In genomic region chr5:34701442-34701841, GRCh38 we compare ENCODE assay signal across 9 cellular contexts. TPM values are rescaled to one million over a fixed set of nuclear protein-coding genes. Genes with fewer than 3 reads are reported as not detected.
DNase-seq lines count a peak whose midpoint lies in the region; ATAC-seq, FAIRE-seq and TF ChIP-seq lines count a peak whose summit lies in the region.
"Not testable (repeated sequence)": the region's sequence is repeated elsewhere in the genome, so short reads cannot be mapped to it uniquely, and the experiment has no call there.
"Had no signal": no experiment of that assay in that cellular context is flagged by ENCODE, and none has a peak within 500 bp of the region (broad histone marks: within the 10 kb centered on the region; RNA-seq: fewer than 3 reads in every experiment).

No MANE protein-coding gene starts in this region.

- TF ChIP-seq POLR2A in K562 (conservative IDR thresholded peaks at IDR 0.05): not testable (repeated sequence)

- H2BK120ac ChIP-seq in H9 (ENCODE audit: low read depth, low read length, poor library complexity, severe bottlenecking); trophoblast cell (ENCODE audit: insufficient read depth, low read length, poor library complexity): not testable (repeated sequence)

- H2AK5ac ChIP-seq in H9 (ENCODE audit: insufficient read length, low read length); trophoblast cell (ENCODE audit: low read length): not testable (repeated sequence)

- not testable (repeated sequence) for H3K4me2 ChIP-seq in H9 (ENCODE audit: insufficient read depth, insufficient read length, low read length); PC-9; K562 (ENCODE audit: insufficient read depth, low read length); trophoblast cell (ENCODE audit: low read length)

- peaks cover 65% of the 10 kb centered on the region for H3F3A ChIP-seq in PC-9 (ENCODE audit: insufficient read depth, low read depth)

- not testable (repeated sequence) for H3K9ac ChIP-seq in H9 (ENCODE audit: extremely low read depth, insufficient read length, low read length); K562 (ENCODE audit: insufficient read depth in 1 of 2, low read depth in 2 of 2, low read length in 2 of 2); endodermal cell (ENCODE audit: extremely low read depth, low read length, poor library complexity, severe bottlenecking); trophoblast cell (ENCODE audit: low read length)

- H3K36me3 Mint-ChIP-seq in H9 (ENCODE audit: insufficient read depth in 1 of 3, low read depth in 3 of 3): peaks cover 7 to 17% (median 11%) of the 10 kb centered on the region in 3 experiments; a peak in 5 of 7 replicates
- H3K36me3 Mint-ChIP-seq in endodermal cell (ENCODE audit: low read depth): peaks cover 15% of the 10 kb centered on the region
- H3K36me3 Mint-ChIP-seq in nephron (ENCODE audit: low read depth): peaks cover 16% of the 10 kb centered on the region

- POLR2A ChIA-PET in PC-9 (lab: Charles Lee; ENCODE audit: unreplicated experiment) (interaction anchor here (0.6 kb wide), 1 partner anchor 1050 kb away, joined by 4 read pairs; no protein-coding TSS in a partner anchor), K562 (lab: Yijun Ruan, JAX) (interaction anchor here (1.8 kb wide), 1 partner anchor 16 kb away, joined by 5 read pairs; no protein-coding TSS in a partner anchor)

- TF ChIP-seq EP300 in K562 (IDR thresholded peaks at IDR 0.05; ENCODE audit: low read length): not testable (repeated sequence)

- H3K27ac ChIP-seq in H9 (ENCODE audit: insufficient read length, low read depth, low read length); K562 (ENCODE audit: extremely low read depth, low read depth, low read length); endodermal cell (ENCODE audit: low read depth, low read length); trophoblast cell (ENCODE audit: low read depth, low read length): not testable (repeated sequence)
- peak overlapping the region; percentile 10 for H3K27ac ChIP-seq in PC-9

- peaks cover 69 to 81% of the 10 kb centered on the region in 2 experiments for H3K4me1 Mint-ChIP-seq in H9
- peaks cover 44% of the 10 kb centered on the region for H3K4me1 Mint-ChIP-seq in endodermal cell
- H3K4me1 Mint-ChIP-seq in nephron: peaks cover 42% of the 10 kb centered on the region

- peaks cover 11% of the 10 kb centered on the region for H3K79me1 ChIP-seq in H9 (ENCODE audit: insufficient read depth, low read depth, low read length, poor library complexity, severe bottlenecking)
- peaks cover 11% of the 10 kb centered on the region for H3K79me1 ChIP-seq in trophoblast cell (ENCODE audit: low read length)

- FAIRE-seq in K562 (lab: Jason Lieb, UNC): not testable (repeated sequence)

- H3K14ac ChIP-seq in H9 (ENCODE audit: insufficient read depth, low read length); trophoblast cell (ENCODE audit: low read length): not testable (repeated sequence)

- not testable (repeated sequence) for ATAC-seq in K562

- H4K5ac ChIP-seq in H9 (ENCODE audit: insufficient read length, low read depth, low read length): not testable (repeated sequence)

- H3K56ac ChIP-seq in H9 (ENCODE audit: insufficient read length, low read depth, low read length): not testable (repeated sequence)

- not testable (repeated sequence) for H3K18ac ChIP-seq in H9 (ENCODE audit: insufficient read length, low read depth, low read length); trophoblast cell (ENCODE audit: low read length)

- not testable (repeated sequence) for H3K9me2 ChIP-seq in PC-9 (ENCODE audit: insufficient read depth)

- H3K9me1 ChIP-seq in K562 (ENCODE audit: control insufficient read depth, insufficient read depth, low read length): not testable (repeated sequence)

- H3K27me3 Mint-ChIP-seq in H9 (ENCODE audit: low read depth); endodermal cell (ENCODE audit: insufficient read depth); nephron (ENCODE audit: low read depth): not testable (repeated sequence)

- H2AFZ ChIP-seq in H9 (ENCODE audit: low read length); PC-9; K562 (ENCODE audit: low read depth, low read length); trophoblast cell (ENCODE audit: insufficient read depth, low read length, poor library complexity): not testable (repeated sequence)

- H3K27ac Mint-ChIP-seq in H9 (peak overlapping the region in 2 of 3 experiments; percentile 1 to 59; a peak in 2 of 7 replicates), nephron (peak overlapping the region in 2 of 3 experiments; percentile 7 to 55)
- not testable (repeated sequence) for H3K27ac Mint-ChIP-seq in endodermal cell

- not testable (repeated sequence) for TF ChIP-seq CTCF in H9 (conservative IDR thresholded peaks at IDR 0.05); PC-9 (conservative IDR thresholded peaks at IDR 0.05); K562 (IDR thresholded peaks at IDR 0.05 in 2 of 3, conservative IDR thresholded peaks at IDR 0.05 in 1 of 3; ENCODE audit: insufficient read depth in 2 of 3, low read depth in 1 of 3, low read length in 3 of 3); endodermal cell (conservative IDR thresholded peaks at IDR 0.05); nephron (IDR thresholded peaks at IDR 0.05; ENCODE audit: unreplicated experiment in 3 of 3)

- H4K8ac ChIP-seq in H9 (replicated peaks; ENCODE audit: insufficient read length, low read depth, low read length); trophoblast cell (ENCODE audit: low read depth, low read length): not testable (repeated sequence)

- not testable (repeated sequence) for H2BK20ac ChIP-seq in H9 (ENCODE audit: low read depth, low read length, poor library complexity, severe bottlenecking)

- H3K4me3 ChIP-seq in PC-9; K562; endodermal cell (ENCODE audit: low read length); trophoblast cell (ENCODE audit: low read depth, low read length): not testable (repeated sequence)

- H3K4me1 ChIP-seq in H9 (ENCODE audit: insufficient read depth, low read length): peaks cover 17% of the 10 kb centered on the region; the same call in 1 of the 2 replicates
- peaks cover 35% of the 10 kb centered on the region for H3K4me1 ChIP-seq in PC-9 (replicated peaks; ENCODE audit: insufficient read depth)
- peaks cover 20 to 41% of the 10 kb centered on the region in 2 experiments for H3K4me1 ChIP-seq in K562 (replicated peaks in 1 of 2; ENCODE audit: control insufficient read depth in 2 of 2, insufficient read depth in 2 of 2, low read length in 2 of 2)
- not testable (repeated sequence) for H3K4me1 ChIP-seq in endodermal cell (ENCODE audit: control insufficient read depth, insufficient read depth, low read length)
- peaks cover 10 to 22% of the 10 kb centered on the region in 2 experiments for H3K4me1 ChIP-seq in trophoblast cell (ENCODE audit: control insufficient read depth in 1 of 2, insufficient read depth in 2 of 2, low read length in 2 of 2)

- no CpG with 5 or more reads among the region's 2 CpGs for WGBS in H9 (ENCODE audit: extremely low coverage, insufficient read length, low lambda C conversion rate)
- WGBS in K562 (ENCODE audit: insufficient coverage, low coverage, missing lambda C conversion rate): 74% methylated on average over 2 of the region's 2 CpGs
- 100% methylated on average over 2 of the region's 2 CpGs; no CpG with 5 or more reads in 1 of the 2 experiments for WGBS in endodermal cell (ENCODE audit: insufficient coverage in 1 of 2, insufficient read length in 1 of 2), 2 experiments
- no CpG with 5 or more reads among the region's 2 CpGs for WGBS in trophoblast cell (ENCODE audit: extremely low coverage, insufficient coverage, insufficient read length)

- not testable (repeated sequence) for H3K27me3 ChIP-seq in H9 (ENCODE audit: insufficient read depth, low read length); PC-9 (ENCODE audit: insufficient read depth, low read depth); K562 (ENCODE audit: control insufficient read depth in 2 of 2, insufficient read depth in 2 of 2, low read length in 2 of 2); endodermal cell (ENCODE audit: control insufficient read depth, insufficient read depth, low read length, poor library complexity, severe bottlenecking); trophoblast cell (ENCODE audit: insufficient read depth, low read length)

- H3K9me3 Mint-ChIP-seq in H9, endodermal cell, nephron: not testable (repeated sequence)

- not testable (repeated sequence) for H3K4me3 Mint-ChIP-seq in H9, endodermal cell, nephron

- not testable (repeated sequence) for H3K4ac ChIP-seq in H9 (ENCODE audit: low read depth, low read length)
- H3K4ac ChIP-seq in trophoblast cell (ENCODE audit: low read depth, low read length): peak overlapping the region; percentile 50

- H4K91ac ChIP-seq in H9 (ENCODE audit: insufficient read length, low read depth, low read length); trophoblast cell (ENCODE audit: low read depth, low read length): not testable (repeated sequence)

- in situ Hi-C loops in G401 (cut with HindIII; ENCODE audit: low sequenced_read_pairs); K562 (cut with MboI): not testable (repeated sequence)

- H2BK15ac ChIP-seq in H9 (ENCODE audit: low read depth, low read length): not testable (repeated sequence)

- H4K12ac ChIP-seq in trophoblast cell (ENCODE audit: low read depth, low read length): not testable (repeated sequence)

- DNase-seq in G401 (ENCODE audit: low spot score) (peak; percentile 2), endodermal cell (peak; percentile 5)
- DNase-seq in H9; PC-9; K562 (ENCODE audit: extremely low read depth in 1 of 4, low spot score in 3 of 4); trophoblast cell: not testable (repeated sequence)

- not testable (repeated sequence) for H2BK12ac ChIP-seq in H9 (ENCODE audit: insufficient read length, low read depth, low read length); trophoblast cell (ENCODE audit: low read length)

- CTCF ChIA-PET in PC-9 (lab: Charles Lee); K562 (lab: Yijun Ruan, JAX; ENCODE audit: low intra/inter-chr PET ratio): not testable (repeated sequence)

- H3K23me2 ChIP-seq in H9 (ENCODE audit: insufficient read length, low read depth, low read length, poor library complexity, severe bottlenecking): not testable (repeated sequence)

- H3K79me2 ChIP-seq in H9 (ENCODE audit: insufficient read depth, low read length) (peaks cover 20% of the 10 kb centered on the region; the same call in 1 of the 2 replicates), PC-9 (ENCODE audit: low read depth) (peaks cover 92% of the 10 kb centered on the region), K562 (ENCODE audit: control insufficient read depth, insufficient read depth, low read length) (peaks cover 21% of the 10 kb centered on the region; the same call in 2 of the 3 replicates)
- not testable (repeated sequence) for H3K79me2 ChIP-seq in trophoblast cell (ENCODE audit: control insufficient read depth, insufficient read depth, low read length, poor library complexity)

- not testable (repeated sequence) for BruUV-seq in PC-9 (replicated peaks; lab: Mats Ljungman, UMichigan); K562 (replicated peaks; lab: Mats Ljungman, UMichigan)

- intact Hi-C loops in PC-9 (cut with micrococcal nuclease; ENCODE audit: unreplicated experiment); K562 (cut with micrococcal nuclease): not testable (repeated sequence)

- H2BK5ac ChIP-seq in H9 (ENCODE audit: insufficient read length, low read length); trophoblast cell (ENCODE audit: low read depth, low read length, poor library complexity): not testable (repeated sequence)

- not testable (repeated sequence) for H3K23ac ChIP-seq in H9 (ENCODE audit: insufficient read length, low read depth, low read length); trophoblast cell (ENCODE audit: low read length)

- TF ChIP-seq RAD21 in K562 (CRISPR knock-in tag; conservative IDR thresholded peaks at IDR 0.05 in 1 of 2, IDR thresholded peaks at IDR 0.05 in 1 of 2): not testable (repeated sequence)

- H3K9me3 ChIP-seq in H9 (ENCODE audit: control insufficient read depth, low read depth, low read length); PC-9 (ENCODE audit: insufficient read depth, low read depth); K562 (replicated peaks; ENCODE audit: control insufficient read depth, insufficient read depth, low read depth, low read length); endodermal cell (ENCODE audit: control insufficient read depth, low read length); trophoblast cell (ENCODE audit: insufficient read depth, low read depth, low read length): not testable (repeated sequence)

- not testable (repeated sequence) for H4K20me1 ChIP-seq in H9 (ENCODE audit: control insufficient read depth, insufficient read depth, insufficient read length); PC-9 (ENCODE audit: insufficient read depth); K562 (replicated peaks; ENCODE audit: control insufficient read depth, insufficient read depth, low read length)

- peaks cover 53% of the 10 kb centered on the region for H3K36me3 ChIP-seq in PC-9 (ENCODE audit: low read depth)
- not testable (repeated sequence) for H3K36me3 ChIP-seq in K562 (ENCODE audit: control insufficient read depth, insufficient read depth, low read length); endodermal cell (ENCODE audit: control insufficient read depth, insufficient read depth, low read length); trophoblast cell (ENCODE audit: control insufficient read depth in 1 of 2, insufficient read depth in 2 of 2, low read length in 2 of 2)

- H3T11ph ChIP-seq in H9 (ENCODE audit: low read length): not testable (repeated sequence)

RNA-seq across cellular contexts. Expression of gene RAI14, which starts 45.3 kb away (rescaled TPM):
- 20.0 and 25.5 TPM in 2 replicates for total RNA-seq in G401 (2014; rRNA removed; shearing (Covaris generic))
- total RNA-seq in H9 (2021) (118 and 127 TPM in 2 replicates), PC-9 (2021) (133 and 145 TPM in 2 replicates), K562 (2014; rRNA removed) (26.2 and 28.7 TPM in 2 replicates), K562 (2014; rRNA removed; fragmentation: Illumina TruSeq; extraction: Trizol) (36.6 and 41.5 TPM in 2 replicates), K562 (2015; rRNA removed; fragmentation: Illumina TruSeq; extraction: Trizol) (24.9 and 26.9 TPM in 2 replicates), K562 (2021) (52.4 and 58.6 TPM in 2 replicates), endodermal cell (10 to 100 TPM; 66.6 to 87.5 TPM)
- total RNA-seq in K562 (2011; cell fraction: chromatin; rRNA removed; ENCODE audit: low replicate concordance): 38.2 and 39.6 TPM in 2 replicates
- total RNA-seq in K562 (2011; cell fraction: nucleolus; rRNA removed): 12.7 and 17.1 TPM in 2 replicates
- 23.8 and 35.0 TPM in 2 replicates for total RNA-seq in K562 (2011; cell fraction: nucleoplasm; rRNA removed)
- polyA plus RNA-seq in K562 (2011; rRNA removed) (21.1 and 34.8 TPM in 2 replicates), K562 (2014; fragmentation: Illumina TruSeq; extraction: Trizol) (44.7 and 45.1 TPM in 2 replicates), K562 (2014; fragmentation: Nextera tagmentation; extraction: Ambion mirVana) (10 to 100 TPM; 11.3 to 12.6 TPM), K562 (2014; rRNA removed) (25.8 and 82.5 TPM in 2 replicates)
- polyA plus RNA-seq in K562 (2011; cell fraction: cytosol; rRNA removed): 16.5 and 29.9 TPM in 2 replicates
- polyA plus RNA-seq in K562 (2011; cell fraction: nucleus; rRNA removed): 10.9 and 24.1 TPM in 2 replicates
- polyA plus RNA-seq in K562 (2012): 17.2 and 23.2 TPM in 2 replicates
- 86.8 and 125 TPM in 2 replicates for polyA minus RNA-seq in K562 (2011; rRNA and poly(A)+ RNA removed)
- polyA minus RNA-seq in K562 (2011; cell fraction: cytosol; rRNA and poly(A)+ RNA removed): 23.6 and 23.8 TPM in 2 replicates
- polyA minus RNA-seq in K562 (2011; cell fraction: nucleus; rRNA and poly(A)+ RNA removed): 8.6 and 11.3 TPM in 2 replicates
- polyA plus RNA-seq in endodermal cell (2013, experiment 1 of 2): 68.8 TPM
- polyA plus RNA-seq in endodermal cell (2013, experiment 2 of 2): 63.3 TPM
- 251 and 256 TPM in 2 replicates for polyA plus RNA-seq in trophoblast cell (2013)
- total RNA-seq: CD8-positive, alpha-beta T cell had no signal
- polyA plus RNA-seq: CD4-positive, CD25-positive, alpha-beta regulatory T cell had no signal
